11 cellular contexts compared by ENCODE assay signal in genomic region chr6:112690497-112691202, GRCh38.
DNase-seq lines count a peak whose midpoint lies in the region; ATAC-seq and TF ChIP-seq lines count a peak whose summit lies in the region.
"Had no signal": no experiment of that assay in that cellular context is flagged by ENCODE, and none has a peak within 500 bp of the region (broad histone marks: within the 10 kb centered on the region; RNA-seq: fewer than 3 reads in every experiment).

No MANE protein-coding gene starts in this region.

- peak overlapping the region; percentile 8; the same call in 1 of the 2 replicates for H2AFZ ChIP-seq in SK-N-SH (ENCODE audit: low read depth)

- no peaks in the 10 kb centered on the region for H3K9me3 Mint-ChIP-seq in activated CD4-positive, alpha-beta memory T cell treated with anti-CD3 and anti-CD28 coated beads for 36 hours
- H3K9me3 Mint-ChIP-seq: T-cell had no signal

- H3K4me3 ChIP-seq in AG10803 (ENCODE audit: low read length) (no peak overlapping the region), LNCaP clone FGC (ENCODE audit: low read depth, low read length) (no peak overlapping the region), SK-N-SH (ENCODE audit: low read depth in 2 of 2, low read length in 1 of 2) (no peak overlapping the region), brain microvascular endothelial cell (ENCODE audit: low read depth, low read length) (no peak overlapping the region)
- H3K4me3 ChIP-seq: HAP-1, right lobe of liver had no signal

- no peaks in the 10 kb centered on the region for H3K4me1 Mint-ChIP-seq in activated CD4-positive, alpha-beta memory T cell treated with anti-CD3 and anti-CD28 coated beads for 36 hours (ENCODE audit: low read depth)

- no peak overlapping the region for H3K4me3 Mint-ChIP-seq in activated CD4-positive, alpha-beta memory T cell treated with anti-CD3 and anti-CD28 coated beads for 36 hours
- H3K4me3 Mint-ChIP-seq: T-cell had no signal

- peak overlapping the region; percentile 14; the same call in 1 of the 2 replicates for H3K9ac ChIP-seq in SK-N-SH

- no peaks in the 10 kb centered on the region for H3K36me3 ChIP-seq in SK-N-SH (replicated peaks in 1 of 2; ENCODE audit: control insufficient read depth in 1 of 2, insufficient read depth in 2 of 2, low read length in 1 of 2)
- no peaks in the 10 kb centered on the region for H3K36me3 ChIP-seq in brain microvascular endothelial cell (replicated peaks)
- H3K36me3 ChIP-seq: HAP-1, right lobe of liver had no signal

- H3K27me3 ChIP-seq in SK-N-SH (ENCODE audit: insufficient read depth) = no peaks in the 10 kb centered on the region
- no peaks in the 10 kb centered on the region for H3K27me3 ChIP-seq in brain microvascular endothelial cell (replicated peaks)
- H3K27me3 ChIP-seq: right lobe of liver had no signal

- ATAC-seq in GM21529 (IDR thresholded peaks at IDR 0.05; ENCODE audit: unreplicated experiment) = no peak
- ATAC-seq: right lobe of liver, T-cell had no signal

- 35% methylated on average over 6 of the region's 6 CpGs for WGBS in SK-N-SH (ENCODE audit: low lambda C conversion rate)

- CTCF ChIA-PET in SK-N-SH (lab: Yijun Ruan, JAX) = interaction anchor here (0.8 kb wide), 1 partner anchor 1168 kb away, joined by 3 read pairs; no protein-coding TSS in a partner anchor
- CTCF ChIA-PET in activated CD4-positive, alpha-beta memory T cell treated with anti-CD3 and anti-CD28 coated beads for 36 hours (lab: Charles Lee) = no interaction called here

- TF ChIP-seq EP300 in SK-N-SH (IDR thresholded peaks at IDR 0.05; ENCODE audit: borderline replicate concordance in 1 of 2, low read depth in 1 of 2, low read length in 1 of 2) = peak in 1 of 2 experiments; percentile 89; a peak in 2 of 4 replicates

- H3K4me1 ChIP-seq in SK-N-SH (ENCODE audit: control insufficient read depth in 1 of 2, insufficient read depth in 2 of 2, low read depth in 1 of 2, low read length in 1 of 2) = peaks cover 15 to 18% of the 10 kb centered on the region in 2 experiments
- H3K4me1 ChIP-seq: HAP-1, right lobe of liver had no signal

- no peak overlapping the region for H3K27ac Mint-ChIP-seq in activated CD4-positive, alpha-beta memory T cell treated with anti-CD3 and anti-CD28 coated beads for 36 hours
- H3K27ac Mint-ChIP-seq: T-cell had no signal

- H3K4me2 ChIP-seq in SK-N-SH = peak overlapping the region; percentile 32; the same call in 1 of the 2 replicates

- intact Hi-C loops in activated CD4-positive, alpha-beta memory T cell treated with anti-CD3 and anti-CD28 coated beads for 36 hours (cut with micrococcal nuclease) = no loop called here

- peaks cover 19% of the 10 kb centered on the region for H3F3A ChIP-seq in SK-N-SH (replicated peaks; ENCODE audit: insufficient read depth)

- no peaks in the 10 kb centered on the region for H3K9me2 ChIP-seq in SK-N-SH

- TF ChIP-seq CTCF in AG10803 (conservative IDR thresholded peaks at IDR 0.05; ENCODE audit: low read length) (no peak), LNCaP clone FGC (IDR thresholded peaks at IDR 0.05; ENCODE audit: control insufficient read depth, extremely low read depth, insufficient read depth) (no peak), SK-N-SH (IDR thresholded peaks at IDR 0.05) (no peak), GM10266 (IDR thresholded peaks at IDR 0.05; ENCODE audit: control insufficient read depth, insufficient read depth, low read depth, missing control alignments) (no peak), brain microvascular endothelial cell (IDR thresholded peaks at IDR 0.05; ENCODE audit: low read depth, low read length, missing control alignments) (no peak)

- H3K36me3 Mint-ChIP-seq in activated CD4-positive, alpha-beta memory T cell treated with anti-CD3 and anti-CD28 coated beads for 36 hours = no peaks in the 10 kb centered on the region
- H3K36me3 Mint-ChIP-seq: T-cell had no signal

- H3K27me3 Mint-ChIP-seq in activated CD4-positive, alpha-beta memory T cell treated with anti-CD3 and anti-CD28 coated beads for 36 hours = no peaks in the 10 kb centered on the region
- H3K27me3 Mint-ChIP-seq: T-cell had no signal

- H3K27ac ChIP-seq in SK-N-SH (ENCODE audit: low read depth in 2 of 2, low read length in 1 of 2) (peak overlapping the region; percentile 79 to 81), brain microvascular endothelial cell (no peak overlapping the region)
- H3K27ac ChIP-seq: right lobe of liver had no signal

- in situ Hi-C loops in brain microvascular endothelial cell (cut with HindIII; ENCODE audit: low pct_ligation_motif_present, low sequenced_read_pairs) = no loop called here

- POLR2A ChIA-PET in SK-N-SH (lab: Yijun Ruan, JAX) = interaction anchor here (0.7 kb wide), 1 partner anchor 874 kb away, joined by 3 read pairs; no protein-coding TSS in a partner anchor
- POLR2A ChIA-PET in activated CD4-positive, alpha-beta memory T cell treated with anti-CD3 and anti-CD28 coated beads for 36 hours (lab: Charles Lee) = no interaction called here

- no peaks in the 10 kb centered on the region for H3K79me2 ChIP-seq in SK-N-SH (ENCODE audit: insufficient read depth)

- H4K20me1 ChIP-seq in SK-N-SH (ENCODE audit: insufficient read depth) = no peaks in the 10 kb centered on the region

- no peak for TF ChIP-seq RAD21 in SK-N-SH (IDR thresholded peaks at IDR 0.05; ENCODE audit: low read length)

- no peaks in the 10 kb centered on the region for H3K9me3 ChIP-seq in SK-N-SH
- H3K9me3 ChIP-seq: HAP-1, right lobe of liver had no signal

- DNase-seq in AG10803 (ENCODE audit: low read depth) (peak; percentile 86), LNCaP clone FGC (ENCODE audit: low read depth) (peak; percentile 4), SK-N-SH (peak; percentile 49), iris pigment epithelial cell (ENCODE audit: low read depth) (peak; percentile 56), GM10266 (ENCODE audit: extremely low spot score) (no peak), brain microvascular endothelial cell (no peak)
- no peak for DNase-seq in activated CD4-positive, alpha-beta memory T cell treated with anti-CD3 and anti-CD28 coated beads for 36 hours
- DNase-seq: right lobe of liver, T-cell had no signal

TF ChIP-seq in SK-N-SH, 30 proteins besides CTCF, POLR2A, EP300 and RAD21 (continues in another document):
- no peak for TF ChIP-seq ELF1 (IDR thresholded peaks at IDR 0.05)
- no peak for TF ChIP-seq REST (IDR thresholded peaks at IDR 0.05; ENCODE audit: low read depth, low read length)
- TF ChIP-seq RXRA (IDR thresholded peaks at IDR 0.05; ENCODE audit: borderline replicate concordance, low read depth) = no peak
- TF ChIP-seq FOSL2 (IDR thresholded peaks at IDR 0.05; ENCODE audit: borderline replicate concordance, low read depth) = no peak
- no peak for TF ChIP-seq FOXJ3 (CRISPR knock-in tag; IDR thresholded peaks at IDR 0.05)
- no peak for TF ChIP-seq NFIC (IDR thresholded peaks at IDR 0.05; ENCODE audit: borderline replicate concordance)
- TF ChIP-seq GATA2 (CRISPR knock-in tag; IDR thresholded peaks at IDR 0.05) = peak; percentile 44
- TF ChIP-seq, protein P1, sequence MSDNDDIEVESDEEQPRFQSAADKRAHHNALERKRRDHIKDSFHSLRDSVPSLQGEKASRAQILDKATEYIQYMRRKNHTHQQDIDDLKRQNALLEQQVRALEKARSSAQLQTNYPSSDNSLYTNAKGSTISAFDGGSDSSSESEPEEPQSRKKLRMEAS (IDR thresholded peaks at IDR 0.05; ENCODE audit: low read depth) = no peak
- TF ChIP-seq FOXM1 (IDR thresholded peaks at IDR 0.05; ENCODE audit: low read depth) = no peak
- TF ChIP-seq, protein P2, sequence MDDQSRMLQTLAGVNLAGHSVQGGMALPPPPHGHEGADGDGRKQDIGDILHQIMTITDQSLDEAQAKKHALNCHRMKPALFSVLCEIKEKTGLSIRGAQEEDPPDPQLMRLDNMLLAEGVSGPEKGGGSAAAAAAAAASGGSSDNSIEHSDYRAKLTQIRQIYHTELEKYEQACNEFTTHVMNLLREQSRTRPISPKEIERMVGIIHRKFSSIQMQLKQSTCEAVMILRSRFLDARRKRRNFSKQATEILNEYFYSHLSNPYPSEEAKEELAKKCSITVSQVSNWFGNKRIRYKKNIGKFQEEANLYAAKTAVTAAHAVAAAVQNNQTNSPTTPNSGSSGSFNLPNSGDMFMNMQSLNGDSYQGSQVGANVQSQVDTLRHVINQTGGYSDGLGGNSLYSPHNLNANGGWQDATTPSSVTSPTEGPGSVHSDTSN (IDR thresholded peaks at IDR 0.05) = peak; percentile 45
- TF ChIP-seq TAF1 (IDR thresholded peaks at IDR 0.05; ENCODE audit: borderline replicate concordance, low read depth, low read length) = no peak
- peak; percentile 46 for TF ChIP-seq CHD2 (IDR thresholded peaks at IDR 0.05; ENCODE audit: low read length, partially characterized antibody)
- peak; percentile 77 for TF ChIP-seq TCF12 (IDR thresholded peaks at IDR 0.05)
- no peak for TF ChIP-seq RFX5 (IDR thresholded peaks at IDR 0.05; ENCODE audit: low read length)

Comparison
In these comparisons a context has a peak if more than half of its experiments do, and no peak if none do; other contexts are left out.
1. DNase-seq: peak in AG10803 (single experiment), LNCaP clone FGC (single experiment), SK-N-SH (single experiment) and iris pigment epithelial cell (single experiment); none in GM10266 (single experiment), activated CD4-positive, alpha-beta memory T cell treated with anti-CD3 and anti-CD28 coated beads for 36 hours (single experiment) and brain microvascular endothelial cell (single experiment).